ENCODE assay signal across 8 cellular contexts in the genomic region with DNA sequence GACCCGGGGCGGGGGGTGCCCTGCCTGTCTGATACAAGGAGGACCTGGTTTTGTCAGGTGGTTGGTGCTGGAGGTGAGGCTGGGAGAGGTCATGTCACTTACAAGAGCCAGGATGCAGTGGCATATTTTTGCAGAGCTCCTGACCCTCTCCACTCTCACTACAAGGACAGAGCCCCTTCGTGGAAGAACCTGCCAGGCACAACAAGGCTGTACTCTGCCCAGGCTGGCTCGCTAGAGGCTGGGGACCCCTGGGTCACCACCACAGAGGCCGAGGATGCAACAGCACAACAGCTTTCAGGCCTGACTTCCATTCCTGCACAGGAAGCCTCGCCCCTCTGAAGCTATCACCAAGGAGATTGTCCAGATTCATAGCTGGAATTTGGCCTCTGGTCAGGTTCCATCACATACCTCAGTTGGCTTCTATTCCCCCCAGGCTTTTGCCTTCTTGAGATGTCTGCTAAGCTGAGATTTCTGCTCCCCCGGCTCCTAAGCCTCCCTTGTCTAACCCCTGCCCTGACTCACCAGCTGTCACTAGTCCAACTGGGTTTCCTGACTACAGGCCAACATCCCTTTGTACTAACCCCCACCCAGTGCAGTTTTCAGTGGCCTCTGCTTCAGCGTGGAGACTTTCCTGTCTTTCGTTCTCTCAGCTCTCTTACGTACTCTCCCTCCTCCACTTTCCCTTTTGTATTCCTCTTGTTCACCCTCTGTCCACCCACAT.
A peak's percentile ranks its signal among the peaks of the same experiment; 100 is the strongest.
DNase-seq lines count a peak whose midpoint lies in the region; ATAC-seq, FAIRE-seq and TF ChIP-seq lines count a peak whose summit lies in the region.

No MANE protein-coding gene starts in this region.

- H3K18ac ChIP-seq in H9 (ENCODE audit: insufficient read length, low read depth, low read length), result no peak overlapping the region

- peak overlapping the region in 2 of 3 donors; percentile 44 to 72 for H3K27ac ChIP-seq in thyroid gland
- no peak overlapping the region for H3K27ac ChIP-seq in H9 (ENCODE audit: insufficient read length, low read depth, low read length)

- H3K23me2 ChIP-seq in H9 (ENCODE audit: insufficient read length, low read depth, low read length, poor library complexity, severe bottlenecking), result no peaks in the 10 kb centered on the region

- no peak overlapping the region for H3K9ac ChIP-seq in H9 (ENCODE audit: extremely low read depth, insufficient read length, low read length)

- H2BK20ac ChIP-seq in H9 (ENCODE audit: low read depth, low read length, poor library complexity, severe bottlenecking), result no peak overlapping the region

- H3K79me2 ChIP-seq in H9 (ENCODE audit: insufficient read depth, low read length), result no peaks in the 10 kb centered on the region

- H3K9me3 ChIP-seq in thyroid gland, result no peaks in the 10 kb centered on the region
- H3K9me3 ChIP-seq in H9 (ENCODE audit: control insufficient read depth, low read depth, low read length), result no peaks in the 10 kb centered on the region

- intact Hi-C loops in thyroid gland (cut with DNase I), result no loop called here

- FAIRE-seq in endometrium (lab: Jason Lieb, UNC), result peak; percentile 50

- no peak overlapping the region for H3K23ac ChIP-seq in H9 (ENCODE audit: insufficient read length, low read depth, low read length)

- H4K20me1 ChIP-seq in H9 (ENCODE audit: control insufficient read depth, insufficient read depth, insufficient read length), result no peaks in the 10 kb centered on the region

- no peak overlapping the region for H4K91ac ChIP-seq in H9 (ENCODE audit: insufficient read length, low read depth, low read length)

- H3K27me3 ChIP-seq in thyroid gland (no peaks in the 10 kb centered on the region), H9 (ENCODE audit: insufficient read depth, low read length) (no peaks in the 10 kb centered on the region)

- H2BK12ac ChIP-seq in H9 (ENCODE audit: insufficient read length, low read depth, low read length), result no peak overlapping the region

- H3K9me3 Mint-ChIP-seq in H9 (no peaks in the 10 kb centered on the region), immature natural killer cell (no peaks in the 10 kb centered on the region)

- ATAC-seq in GM21737 (IDR thresholded peaks at IDR 0.05; ENCODE audit: unreplicated experiment), result no peak

- DNase-seq in LHCN-M2 (ENCODE audit: low read depth), result peak; percentile 84
- DNase-seq in lung microvascular endothelial cell (ENCODE audit: low read depth in 2 of 2), result peak; percentile 86 to 94
- peak; percentile 29 to 38 for DNase-seq in thyroid gland
- DNase-seq in H9, result no peak
- DNase-seq in immature natural killer cell, result no peak
- no peak for DNase-seq in 8988T

- H2BK5ac ChIP-seq in H9 (ENCODE audit: insufficient read length, low read length), result no peak overlapping the region

- H3K36me3 ChIP-seq in thyroid gland, result no peaks in the 10 kb centered on the region

- no peak overlapping the region for H4K8ac ChIP-seq in H9 (replicated peaks; ENCODE audit: insufficient read length, low read depth, low read length)

- no peak overlapping the region for H3K56ac ChIP-seq in H9 (ENCODE audit: insufficient read length, low read depth, low read length)

- H3K4ac ChIP-seq in H9 (ENCODE audit: low read depth, low read length), result no peak overlapping the region

- H3K4me2 ChIP-seq in H9 (ENCODE audit: insufficient read depth, insufficient read length, low read length), result no peak overlapping the region

- no peak overlapping the region for H2AFZ ChIP-seq in H9 (ENCODE audit: low read length)

- H3K4me1 ChIP-seq in thyroid gland (peaks cover 0 to 17% of the 10 kb centered on the region in 2 donors), H9 (ENCODE audit: insufficient read depth, low read length) (peaks cover 3% of the 10 kb centered on the region; the same call in 1 of the 2 replicates)

- 60 to 61% methylated on average over 9 of the region's 10 CpGs for WGBS in thyroid gland, 2 donors
- no CpG with 5 or more reads among the region's 10 CpGs for WGBS in H9 (ENCODE audit: extremely low coverage, insufficient read length, low lambda C conversion rate)

- no peak overlapping the region for H3K4me3 ChIP-seq in thyroid gland (replicated peaks in 1 of 3)

- H3K14ac ChIP-seq in H9 (ENCODE audit: insufficient read depth, low read length), result no peak overlapping the region

- H3K4me3 Mint-ChIP-seq in H9, result no peak overlapping the region
- no peak overlapping the region for H3K4me3 Mint-ChIP-seq in immature natural killer cell

- no peak overlapping the region; a peak in 1 of 7 replicates for H3K27ac Mint-ChIP-seq in H9
- H3K27ac Mint-ChIP-seq in immature natural killer cell, result no peak overlapping the region

- H3K4me1 Mint-ChIP-seq in H9 (peaks cover 20 to 21% of the 10 kb centered on the region in 2 experiments), immature natural killer cell (no peaks in the 10 kb centered on the region)

- no peak for TF ChIP-seq POLR2A in thyroid gland (IDR thresholded peaks at IDR 0.05)

- H2AK5ac ChIP-seq in H9 (ENCODE audit: insufficient read length, low read length), result no peak overlapping the region

- H3T11ph ChIP-seq in H9 (ENCODE audit: low read length), result no peak overlapping the region

- H3K27me3 Mint-ChIP-seq in H9 (ENCODE audit: low read depth) (peaks cover 4% of the 10 kb centered on the region; the same call in 1 of the 2 replicates), immature natural killer cell (ENCODE audit: low read depth in 3 of 3) (peaks cover 0 to 2% (median 0%) of the 10 kb centered on the region in 3 donors)

- no peak overlapping the region for H4K5ac ChIP-seq in H9 (ENCODE audit: insufficient read length, low read depth, low read length)

- no peak overlapping the region for H2BK120ac ChIP-seq in H9 (ENCODE audit: low read depth, low read length, poor library complexity, severe bottlenecking)

- no peaks in the 10 kb centered on the region for H3K79me1 ChIP-seq in H9 (ENCODE audit: insufficient read depth, low read depth, low read length, poor library complexity, severe bottlenecking)

- H3K36me3 Mint-ChIP-seq in H9 (ENCODE audit: insufficient read depth in 1 of 3, low read depth in 3 of 3), result no peaks in the 10 kb centered on the region
- H3K36me3 Mint-ChIP-seq in immature natural killer cell, result peaks cover 3 to 20% (median 7%) of the 10 kb centered on the region in 3 donors

- no peak overlapping the region for H2BK15ac ChIP-seq in H9 (ENCODE audit: low read depth, low read length)

- no peak for TF ChIP-seq CTCF in thyroid gland (IDR thresholded peaks at IDR 0.05)
- TF ChIP-seq CTCF in H9 (conservative IDR thresholded peaks at IDR 0.05), result no peak

Comparison
In these comparisons a context has a peak if more than half of its experiments do, and no peak if none do; other contexts are left out.
1. DNase-seq: peak in LHCN-M2 (single experiment), lung microvascular endothelial cell (2 of 2) and thyroid gland (2 of 2); none in H9 (single experiment), immature natural killer cell (0 of 3) and 8988T (single experiment).